In genomic region chr10:43076876-43077420, GRCh38 we compare ENCODE assay signal across 9 cellular contexts. TPM values are rescaled to one million over a fixed set of nuclear protein-coding genes. Genes with fewer than 3 reads are reported as not detected.
A peak's percentile ranks its signal among the peaks of the same experiment; 100 is the strongest.
DNase-seq lines count a peak whose midpoint lies in the region; ATAC-seq and TF ChIP-seq lines count a peak whose summit lies in the region.
"Had no signal": no experiment of that assay in that cellular context is flagged by ENCODE, and none has a peak within 500 bp of the region (broad histone marks: within the 10 kb centered on the region; RNA-seq: fewer than 3 reads in every experiment).

TSS of gene RET (plus strand) at chr10:43077069. CDS start at chr10:43077259, 190 bp downstream.

- ATAC-seq in SK-N-SH treated with all-trans-retinoic acid at 6 μM for 48 hours (peak; percentile 34), HG03039 (IDR thresholded peaks at IDR 0.05; ENCODE audit: unreplicated experiment) (no peak)

- peak within 1 kb of the TSS in 3 of 4 experiments; percentile 9 to 38 (median 35) for H3K4me3 ChIP-seq in fibroblast of lung (replicated peaks in 1 of 4; ENCODE audit: control extremely low read depth in 1 of 4, insufficient read depth in 1 of 4, low read depth in 3 of 4, low read length in 4 of 4)

- peaks cover 6% of the 10 kb centered on the region for H3K27me3 ChIP-seq in fibroblast of lung (ENCODE audit: control insufficient read depth, insufficient read depth, low read length)

- H3K79me2 ChIP-seq in fibroblast of lung (ENCODE audit: control insufficient read depth, insufficient read depth, low read length): no peaks in the 10 kb centered on the region

- TF ChIP-seq CTCF in fibroblast of lung (conservative IDR thresholded peaks at IDR 0.05 in 1 of 2, IDR thresholded peaks at IDR 0.05 in 1 of 2; ENCODE audit: low read depth in 1 of 2, low read length in 2 of 2): no peak

- no peak within 1 kb of the TSS for H3K27ac ChIP-seq in fibroblast of lung (ENCODE audit: insufficient read depth, low read length)

- H3K36me3 ChIP-seq in fibroblast of lung (ENCODE audit: control insufficient read depth, insufficient read depth, low read length): no peaks in the 10 kb centered on the region

- H3K4me2 ChIP-seq in fibroblast of lung (ENCODE audit: extremely low read depth, insufficient read depth, low read length): peak within 1 kb of the TSS; percentile 68

- H3K9ac ChIP-seq in fibroblast of lung (ENCODE audit: insufficient read depth, low read length): no peak within 1 kb of the TSS

- H4K20me1 ChIP-seq in fibroblast of lung (ENCODE audit: control insufficient read depth, extremely low read depth, insufficient read depth, low read length): no peaks in the 10 kb centered on the region

- no peaks in the 10 kb centered on the region for H3K4me1 ChIP-seq in fibroblast of lung (ENCODE audit: control insufficient read depth, extremely low read depth, insufficient read depth, low read length)

- H3K9me3 ChIP-seq in fibroblast of lung (ENCODE audit: control insufficient read depth, insufficient read depth, low read depth, low read length): no peaks in the 10 kb centered on the region

- DNase-seq in NCI-H82 (lab: John Stamatoyannopoulos, UW) (peak; percentile 14), NCI-H82 treated with DMSO at 0.1 percent for 48 hours (lab: John Stamatoyannopoulos, UW; ENCODE audit: unreplicated experiment) (no peak), fibroblast of lung (ENCODE audit: low read depth in 2 of 2) (no peak), occipital lobe (lab: John Stamatoyannopoulos, UW) (peak; percentile 37), foreskin melanocyte (no peak), AML-193 (lab: John Stamatoyannopoulos, UW) (no peak)
- DNase-seq: DND-41 had no signal

- H2AFZ ChIP-seq in fibroblast of lung (ENCODE audit: low read length): no peak within 1 kb of the TSS

TF ChIP-seq in SK-N-SH treated with all-trans-retinoic acid at 6 μM for 48 hours, 23 proteins besides CTCF, POLR2A, EP300 and RAD21:
- TF ChIP-seq OSR1 (CRISPR knock-in tag; IDR thresholded peaks at IDR 0.05) (no peak), GLIS3 (CRISPR knock-in tag; IDR thresholded peaks at IDR 0.05) (no peak), ZFP30 (CRISPR knock-in tag; IDR thresholded peaks at IDR 0.05) (no peak), PPARA (CRISPR knock-in tag; IDR thresholded peaks at IDR 0.05; ENCODE audit: borderline replicate concordance) (no peak), ESRRG (CRISPR knock-in tag; IDR thresholded peaks at IDR 0.05) (no peak), SNAI2 (CRISPR knock-in tag; IDR thresholded peaks at IDR 0.05) (no peak), ZFP3 (CRISPR knock-in tag; IDR thresholded peaks at IDR 0.05) (no peak), ZNF70 (CRISPR knock-in tag; IDR thresholded peaks at IDR 0.05) (no peak), CSDC2 (CRISPR knock-in tag; IDR thresholded peaks at IDR 0.05) (no peak), ISL1 (CRISPR knock-in tag; IDR thresholded peaks at IDR 0.05) (no peak), CSRNP3 (CRISPR knock-in tag; IDR thresholded peaks at IDR 0.05) (no peak), ARNTL (CRISPR knock-in tag; IDR thresholded peaks at IDR 0.05; ENCODE audit: borderline replicate concordance, low read depth) (no peak), TSHZ2 (CRISPR knock-in tag; IDR thresholded peaks at IDR 0.05) (no peak), TCF4 (CRISPR knock-in tag; IDR thresholded peaks at IDR 0.05; ENCODE audit: borderline replicate concordance) (no peak)
- TF ChIP-seq, protein P1, sequence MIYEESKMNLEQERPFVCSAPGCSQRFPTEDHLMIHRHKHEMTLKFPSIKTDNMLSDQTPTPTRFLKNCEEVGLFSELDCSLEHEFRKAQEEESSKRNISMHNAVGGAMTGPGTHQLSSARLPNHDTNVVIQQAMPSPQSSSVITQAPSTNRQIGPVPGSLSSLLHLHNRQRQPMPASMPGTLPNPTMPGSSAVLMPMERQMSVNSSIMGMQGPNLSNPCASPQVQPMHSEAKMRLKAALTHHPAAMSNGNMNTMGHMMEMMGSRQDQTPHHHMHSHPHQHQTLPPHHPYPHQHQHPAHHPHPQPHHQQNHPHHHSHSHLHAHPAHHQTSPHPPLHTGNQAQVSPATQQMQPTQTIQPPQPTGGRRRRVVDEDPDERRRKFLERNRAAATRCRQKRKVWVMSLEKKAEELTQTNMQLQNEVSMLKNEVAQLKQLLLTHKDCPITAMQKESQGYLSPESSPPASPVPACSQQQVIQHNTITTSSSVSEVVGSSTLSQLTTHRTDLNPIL (CRISPR knock-in tag; IDR thresholded peaks at IDR 0.05; ENCODE audit: low read depth): no peak

RNA-seq across cellular contexts. Expression of gene RET, which starts in this region (rescaled TPM):
- total RNA-seq in fibroblast of lung: 0.77 and 0.83 TPM in 2 replicates
- 0.08 and 0.28 TPM in 2 replicates for polyA plus RNA-seq in fibroblast of lung
- 0.26 and 0.35 TPM in 2 replicates for polyA plus RNA-seq in fibroblast of lung (2012)
- 0.41 TPM in 1 of 2 replicates, not detected in the other for polyA minus RNA-seq in fibroblast of lung (ENCODE audit: low replicate concordance)
- 0.94 TPM for total RNA-seq in occipital lobe

Comparison
In these comparisons a context has a peak if more than half of its experiments do, and no peak if none do; other contexts are left out.
1. Peak in DNase-seq in occipital lobe; RNA of the gene not detected or under 1 TPM.